In genomic region chr12:132367401-132367851, GRCh38 we compare ENCODE assay signal across 19 cellular contexts. TPM values are rescaled to one million over a fixed set of nuclear protein-coding genes. Genes with fewer than 3 reads are reported as not detected.
DNase-seq lines count a peak whose midpoint lies in the region; ATAC-seq and TF ChIP-seq lines count a peak whose summit lies in the region.
"Had no signal": no experiment of that assay in that cellular context is flagged by ENCODE, and none has a peak within 500 bp of the region (broad histone marks: within the 10 kb centered on the region; RNA-seq: fewer than 3 reads in every experiment).

No MANE protein-coding gene starts in this region.

- DNase-seq in AG08396 (ENCODE audit: low spot score) (peak; percentile 48), NCI-H226 (peak; percentile 48), fibroblast of the conjunctiva (ENCODE audit: low read depth) (peak; percentile 4), osteoblast (ENCODE audit: insufficient read length, low spot score, missing footprints) (no peak), MV-4-11 (lab: John Stamatoyannopoulos, UW) (no peak), NCI-H1105 treated with DMSO at 0.1 percent for 48 hours (lab: John Stamatoyannopoulos, UW) (no peak), psoas muscle (no peak)
- DNase-seq in stimulated activated naive CD4-positive, alpha-beta T cell treated with Interleukin-2 at 50 U/mL for 16 hours (lab: John Stamatoyannopoulos, UW) = no peak
- DNase-seq: activated CD4-positive, alpha-beta T cell treated with anti-CD3 and anti-CD28 coated beads, Interleukin-2, amount 10 ng/mL, durations not matched to agents 7 days and 5 days; activated naive CD8-positive, alpha-beta T cell treated with anti-CD3 and anti-CD28 coated beads, Interleukin-2, amount 10 ng/mL, durations not matched to agents 7 days and 5 days; foreskin melanocyte; NCI-H1417 treated with DMSO at 0.1 percent for 48 hours; NCI-H2171; NCI-H748 treated with DMSO at 0.1 percent for 48 hours had no signal

- H3K4me1 ChIP-seq in osteoblast (ENCODE audit: insufficient read depth, low read length) = no peaks in the 10 kb centered on the region
- H3K4me1 ChIP-seq in psoas muscle = no peaks in the 10 kb centered on the region
- H3K4me1 ChIP-seq: body of pancreas, vagina had no signal

- H3K4me3 ChIP-seq in osteoblast (ENCODE audit: insufficient read depth, low read length) = no peak overlapping the region
- no peak overlapping the region for H3K4me3 ChIP-seq in psoas muscle
- H3K4me3 ChIP-seq: body of pancreas, vagina had no signal

- H3K79me2 ChIP-seq in osteoblast (ENCODE audit: insufficient read depth, low read length) = no peaks in the 10 kb centered on the region

- ATAC-seq in psoas muscle = no peak
- ATAC-seq: body of pancreas had no signal

- no peak overlapping the region for H3K4me2 ChIP-seq in osteoblast (ENCODE audit: insufficient read depth, low read length)

- no peak overlapping the region for H3K27ac ChIP-seq in osteoblast (ENCODE audit: low read depth, low read length)
- no peak overlapping the region for H3K27ac ChIP-seq in psoas muscle
- H3K27ac ChIP-seq: body of pancreas, vagina, VCaP had no signal

- H3K9me3 ChIP-seq in osteoblast (ENCODE audit: low read depth, low read length) (no peaks in the 10 kb centered on the region), psoas muscle (peaks cover 7% of the 10 kb centered on the region)
- H3K9me3 ChIP-seq: body of pancreas, vagina had no signal

- intact Hi-C loops in psoas muscle (cut with DNase I) = no loop called here

- H2AFZ ChIP-seq in osteoblast (ENCODE audit: low read length) = no peak overlapping the region

- H4K20me1 ChIP-seq in osteoblast (ENCODE audit: insufficient read depth, low read length) = no peaks in the 10 kb centered on the region

- H3K27me3 ChIP-seq in osteoblast (ENCODE audit: insufficient read depth, low read length) (peaks cover 10% of the 10 kb centered on the region), psoas muscle (ENCODE audit: insufficient read depth in 3 of 3, low read length in 2 of 3) (peaks cover 0 to 30% (median 6%) of the 10 kb centered on the region in 3 donors)
- H3K27me3 ChIP-seq: vagina had no signal

- 34 to 37% (median 35%) methylated on average over 17 to 19 of the region's 19 CpGs for WGBS in psoas muscle, 3 donors

- H3K36me3 ChIP-seq in osteoblast (ENCODE audit: insufficient read depth, low read length) (no peaks in the 10 kb centered on the region), psoas muscle (ENCODE audit: insufficient read depth in 1 of 2, low read depth in 1 of 2) (no peaks in the 10 kb centered on the region)
- H3K36me3 ChIP-seq: vagina had no signal

- TF ChIP-seq CTCF in osteoblast (IDR thresholded peaks at IDR 0.05; ENCODE audit: extremely low read depth, low read depth, low read length) = peak; percentile 11
- TF ChIP-seq CTCF in psoas muscle (IDR thresholded peaks at IDR 0.05) = no peak

RNA-seq across cellular contexts. Expression of gene GALNT9, which starts 38.0 kb away (rescaled TPM):
- total RNA-seq in osteoblast (0.36 and 1.2 TPM in 2 replicates), psoas muscle (not detected)
- polyA plus RNA-seq in psoas muscle = under 1 TPM; 0.01 to 0.21 (median 0.08) TPM
- total RNA-seq: activated CD4-positive, alpha-beta T cell treated with anti-CD3 and anti-CD28 coated beads, Interleukin-2, amount 10 ng/mL, durations not matched to agents 7 days and 5 days; activated naive CD8-positive, alpha-beta T cell treated with anti-CD3 and anti-CD28 coated beads, Interleukin-2, amount 10 ng/mL, durations not matched to agents 7 days and 5 days; activated T-helper 2 cell treated with anti-CD3 and anti-CD28 coated beads, Interferon-gamma antibody, Interleukin-2, Interleukin-4, amounts not matched to agents 10 μg/mL and 5 μg/mL and 100 μg/mL, durations not matched to agents 14 hours and 24 hours and 36 hours; body of pancreas; subcutaneous adipose tissue had no signal

Comparison
In these comparisons a context has a peak if more than half of its experiments do, and no peak if none do; other contexts are left out.
1. DNase-seq: peak in AG08396 (single experiment), NCI-H226 (single experiment) and fibroblast of the conjunctiva (single experiment); none in osteoblast (single experiment), stimulated activated naive CD4-positive, alpha-beta T cell treated with Interleukin-2 at 50 U/mL for 16 hours (single experiment), MV-4-11 (single experiment), NCI-H1105 treated with DMSO at 0.1 percent for 48 hours (single experiment) and psoas muscle (0 of 2).